In the genomic region with DNA sequence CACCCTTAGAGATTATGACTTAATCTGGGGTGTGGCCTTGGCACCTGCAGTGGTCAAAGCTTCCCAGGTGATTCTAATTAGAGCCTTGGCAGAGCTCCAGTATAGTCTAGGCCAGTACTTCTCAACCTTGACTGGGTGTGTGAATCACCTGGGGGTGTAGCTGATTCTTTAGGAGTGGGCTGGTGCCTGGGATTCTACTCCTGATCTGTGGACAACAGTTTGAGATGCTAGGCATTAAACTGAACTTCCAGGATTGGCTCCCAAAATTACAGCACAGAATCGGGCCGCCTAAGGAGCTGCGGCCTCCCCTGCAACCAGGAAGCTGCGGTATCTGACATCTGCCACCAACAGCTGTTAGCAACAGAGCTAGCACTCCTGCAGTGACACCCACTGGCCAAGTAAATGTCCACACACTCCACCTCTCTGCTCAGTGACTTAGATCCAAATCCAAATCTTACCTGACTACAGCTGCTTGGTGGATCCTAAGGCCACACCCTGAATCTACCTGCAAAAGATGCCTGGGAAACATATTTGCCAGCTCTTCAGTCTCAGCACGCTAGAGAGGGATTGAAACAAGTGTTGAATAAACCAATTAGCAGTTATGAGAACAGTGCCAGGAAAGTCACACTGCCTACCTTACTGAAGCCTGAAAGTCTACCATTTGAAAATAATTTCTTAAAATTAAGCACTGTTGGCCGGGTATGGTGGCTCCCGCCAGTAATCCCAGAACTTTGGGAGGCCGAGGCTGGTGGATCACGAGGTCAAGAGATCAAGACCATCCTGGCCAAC, we compare ENCODE assay signal across 7 cellular contexts.
DNase-seq lines count a peak whose midpoint lies in the region; ATAC-seq and TF ChIP-seq lines count a peak whose summit lies in the region.

No MANE protein-coding gene starts in this region.

- H3K4me1 Mint-ChIP-seq in chondrocyte (ENCODE audit: low read depth), result peaks cover 1% of the 10 kb centered on the region

- H3K4me1 ChIP-seq in effector memory CD4-positive, alpha-beta T cell (ENCODE audit: control insufficient read depth, insufficient read depth, low read length, poor library complexity, severe bottlenecking), result no peaks in the 10 kb centered on the region

- no peaks in the 10 kb centered on the region for H3K27me3 ChIP-seq in effector memory CD4-positive, alpha-beta T cell (replicated peaks; ENCODE audit: control insufficient read depth, insufficient read depth, low read length, poor library complexity, severe bottlenecking)

- peak; percentile 80 for TF ChIP-seq CTCF in GM12865 (IDR thresholded peaks at IDR 0.05; ENCODE audit: insufficient read depth, low read depth, low read length, missing control alignments)
- peak; percentile 71 for TF ChIP-seq CTCF in chondrocyte (IDR thresholded peaks at IDR 0.05)

- no peak overlapping the region for H3K27ac Mint-ChIP-seq in chondrocyte (ENCODE audit: unreplicated experiment)

- no peaks in the 10 kb centered on the region for H3K36me3 ChIP-seq in effector memory CD4-positive, alpha-beta T cell (ENCODE audit: control insufficient read depth, insufficient read depth, low read length)

- peak; percentile 81 for DNase-seq in GM12865 (ENCODE audit: low read depth)
- peak; percentile 20 for DNase-seq in HuH-7.5 (ENCODE audit: low spot score)
- peak; percentile 14 for DNase-seq in NOMO-1 treated with dmso at 0.1 percent for 144 hours (lab: John Stamatoyannopoulos, UW; ENCODE audit: unreplicated experiment)
- no peak for DNase-seq in chondrocyte (ENCODE audit: low spot score)
- peak; percentile 59 to 78 for DNase-seq in lung microvascular endothelial cell (ENCODE audit: low read depth in 2 of 2)
- no peak for DNase-seq in effector memory CD4-positive, alpha-beta T cell

- no peak overlapping the region for H3K4me3 ChIP-seq in GM12865 (ENCODE audit: low read depth, low read length)
- H3K4me3 ChIP-seq in effector memory CD4-positive, alpha-beta T cell (ENCODE audit: insufficient read depth, low read depth, low read length, poor library complexity, severe bottlenecking), result no peak overlapping the region

- no peaks in the 10 kb centered on the region for H3K36me3 Mint-ChIP-seq in chondrocyte (ENCODE audit: low read depth)

- H3K9me3 ChIP-seq in effector memory CD4-positive, alpha-beta T cell (ENCODE audit: control insufficient read depth, low read length), result no peaks in the 10 kb centered on the region

- no peak overlapping the region for H3K27ac ChIP-seq in effector memory CD4-positive, alpha-beta T cell (ENCODE audit: insufficient read depth, low read length, poor library complexity, severe bottlenecking)

- H3K4me3 Mint-ChIP-seq in chondrocyte (ENCODE audit: unreplicated experiment), result no peak overlapping the region

- peaks cover 16% of the 10 kb centered on the region for H3K27me3 Mint-ChIP-seq in chondrocyte (ENCODE audit: low read depth)

- peak; percentile 74 for ATAC-seq in GM21528 (IDR thresholded peaks at IDR 0.05; ENCODE audit: low FRiP score, unreplicated experiment)

- H3K9me3 Mint-ChIP-seq in chondrocyte (ENCODE audit: low read depth), result peaks cover 5% of the 10 kb centered on the region

Comparison
In these comparisons a context has a peak if more than half of its experiments do, and no peak if none do; other contexts are left out.
1. DNase-seq: peak in GM12865 (single experiment), HuH-7.5 (single experiment), NOMO-1 treated with dmso at 0.1 percent for 144 hours (single experiment) and lung microvascular endothelial cell (2 of 2); none in chondrocyte (single experiment) and effector memory CD4-positive, alpha-beta T cell (0 of 3).